Comparison of ENCODE assay signal across 16 cellular contexts in genomic region chr20:10419550-10420133, GRCh38. TPM values are rescaled to one million over a fixed set of nuclear protein-coding genes. Genes with fewer than 3 reads are reported as not detected.
A peak's percentile ranks its signal among the peaks of the same experiment; 100 is the strongest.
DNase-seq lines count a peak whose midpoint lies in the region; FAIRE-seq lines count a peak whose summit lies in the region.
"Had no signal": no experiment of that assay in that cellular context is flagged by ENCODE, and none has a peak within 500 bp of the region (broad histone marks: within the 10 kb centered on the region; RNA-seq: fewer than 3 reads in every experiment).

No MANE protein-coding gene starts in this region.

- no CpG with 5 or more reads among the region's 5 CpGs for WGBS in mesendoderm (ENCODE audit: extremely low coverage, insufficient coverage, low lambda C conversion rate)

- H3K56ac ChIP-seq in mesendoderm (ENCODE audit: low read length): no peak overlapping the region

- H3K4me2 ChIP-seq in mesendoderm (ENCODE audit: low read length): no peak overlapping the region

- no peak for DNase-seq in activated T-cell treated with anti-CD3 and anti-CD28 coated beads, Interleukin-2, amount 50 U/mL, for 24 hours
- DNase-seq in activated T-cell treated with anti-CD3 and anti-CD28 coated beads, Interleukin-2, amount 50 U/mL, for 48 hours: no peak
- peak; percentile 40 for DNase-seq in RCC 7860 (ENCODE audit: low spot score)
- peak; percentile 79 for DNase-seq in mesendoderm
- no peak for DNase-seq in cortex of kidney (lab: John Stamatoyannopoulos, UW)
- no peak for DNase-seq in NCI-H187 (lab: John Stamatoyannopoulos, UW)
- DNase-seq in stimulated activated CD4-positive, alpha-beta T cell treated with anti-CD3 and anti-CD28 coated beads, Interleukin-2, amount 100 ng/mL, for 24 hours: no peak
- DNase-seq: activated effector memory CD4-positive, alpha-beta T cell treated with anti-CD3 and anti-CD28 coated beads, Interleukin-2, amount 50 U/mL, for 16 hours; CD4-positive, alpha-beta T cell; effector memory CD8-positive, alpha-beta T cell; testis had no signal

- peaks cover 34% of the 10 kb centered on the region for H3K4me1 ChIP-seq in endocrine pancreas (ENCODE audit: control insufficient read depth, insufficient read depth, low read length)
- peaks cover 3% of the 10 kb centered on the region for H3K4me1 ChIP-seq in mesendoderm (ENCODE audit: control insufficient read depth, low read depth, low read length)
- H3K4me1 ChIP-seq: testis had no signal

- peak overlapping the region; percentile 55 for H3K27ac Mint-ChIP-seq in activated T-cell treated with anti-CD3 and anti-CD28 coated beads, Interleukin-2, amount 50 U/mL, for 24 hours
- H3K27ac Mint-ChIP-seq: CD4-positive, alpha-beta T cell; effector memory CD8-positive, alpha-beta T cell; mesothelial cell of epicardium had no signal

- H3K18ac ChIP-seq in mesendoderm (ENCODE audit: low read length): no peak overlapping the region

- no peak overlapping the region for H2BK5ac ChIP-seq in mesendoderm (ENCODE audit: low read length)

- H3K79me1 ChIP-seq in mesendoderm (ENCODE audit: low read length): peaks cover 2% of the 10 kb centered on the region

- H3K4me3 ChIP-seq in endocrine pancreas (ENCODE audit: control insufficient read depth, insufficient read depth, low read length) (peak overlapping the region; percentile 29), mesendoderm (ENCODE audit: low read length) (no peak overlapping the region)
- H3K4me3 ChIP-seq: SK-N-MC, testis had no signal

- H3K4me3 Mint-ChIP-seq in activated T-cell treated with anti-CD3 and anti-CD28 coated beads, Interleukin-2, amount 50 U/mL, for 24 hours: no peak overlapping the region
- H3K4me3 Mint-ChIP-seq: brain; CD4-positive, alpha-beta T cell; effector memory CD8-positive, alpha-beta T cell; mesothelial cell of epicardium had no signal

- H2AK5ac ChIP-seq in mesendoderm (ENCODE audit: low read length): no peak overlapping the region

- H3K27ac ChIP-seq in mesendoderm (ENCODE audit: low read depth, low read length): no peak overlapping the region
- H3K27ac ChIP-seq: SK-N-MC, testis had no signal

- no peak overlapping the region for H2BK15ac ChIP-seq in mesendoderm (replicated peaks; ENCODE audit: low read depth)

- no peaks in the 10 kb centered on the region for H3K9me3 Mint-ChIP-seq in activated T-cell treated with anti-CD3 and anti-CD28 coated beads, Interleukin-2, amount 50 U/mL, for 24 hours
- H3K9me3 Mint-ChIP-seq: CD4-positive, alpha-beta T cell; effector memory CD8-positive, alpha-beta T cell; mesothelial cell of epicardium had no signal

- no peak overlapping the region for H4K8ac ChIP-seq in mesendoderm (ENCODE audit: low read depth, low read length)

- no peak overlapping the region for H2BK120ac ChIP-seq in mesendoderm (ENCODE audit: low read depth, low read length)

- H3K4me1 Mint-ChIP-seq in activated T-cell treated with anti-CD3 and anti-CD28 coated beads, Interleukin-2, amount 50 U/mL, for 24 hours (ENCODE audit: low read depth): peaks cover 24% of the 10 kb centered on the region

- H3K36me3 Mint-ChIP-seq in activated T-cell treated with anti-CD3 and anti-CD28 coated beads, Interleukin-2, amount 50 U/mL, for 24 hours (ENCODE audit: low read depth): peaks cover 70% of the 10 kb centered on the region
- H3K36me3 Mint-ChIP-seq: mesothelial cell of epicardium had no signal

- H3K4ac ChIP-seq in mesendoderm (ENCODE audit: low read depth, low read length): no peak overlapping the region

- no peaks in the 10 kb centered on the region for H3K9me3 ChIP-seq in endocrine pancreas (ENCODE audit: control insufficient read depth, low read length)
- H3K9me3 ChIP-seq: testis had no signal

- peak; percentile 52 for FAIRE-seq in RCC 7860 (lab: Jason Lieb, UNC)
- FAIRE-seq: HTR-8/SVneo had no signal

- H3K9ac ChIP-seq in endocrine pancreas (ENCODE audit: control insufficient read depth, insufficient read depth, low read length): no peak overlapping the region
- no peak overlapping the region for H3K9ac ChIP-seq in mesendoderm (ENCODE audit: low read length)

- H3K27me3 ChIP-seq in endocrine pancreas (ENCODE audit: control insufficient read depth, insufficient read depth, low read length) (no peaks in the 10 kb centered on the region), mesendoderm (ENCODE audit: insufficient read depth, low read length, poor library complexity) (no peaks in the 10 kb centered on the region)
- H3K27me3 ChIP-seq: testis had no signal

- H3K79me2 ChIP-seq in mesendoderm (ENCODE audit: control insufficient read depth, insufficient read depth, low read length): no peaks in the 10 kb centered on the region

- no peaks in the 10 kb centered on the region for H3K36me3 ChIP-seq in endocrine pancreas (ENCODE audit: control insufficient read depth, insufficient read depth, low read length)
- H3K36me3 ChIP-seq in mesendoderm (ENCODE audit: control insufficient read depth, insufficient read depth, low read length): no peaks in the 10 kb centered on the region

- no peak overlapping the region for H3K23ac ChIP-seq in mesendoderm (ENCODE audit: low read length)

- no peak overlapping the region for H4K5ac ChIP-seq in mesendoderm (ENCODE audit: low read length)

- H3K27me3 Mint-ChIP-seq in activated T-cell treated with anti-CD3 and anti-CD28 coated beads, Interleukin-2, amount 50 U/mL, for 24 hours: no peaks in the 10 kb centered on the region
- H3K27me3 Mint-ChIP-seq: brain; CD4-positive, alpha-beta T cell; effector memory CD8-positive, alpha-beta T cell had no signal

RNA-seq across cellular contexts. Expression of gene MKKS, which starts 14.4 kb away (rescaled TPM):
- 12.4 TPM for polyA plus RNA-seq in mesendoderm (2013, experiment 1 of 2)
- 12.7 TPM for polyA plus RNA-seq in mesendoderm (2013, experiment 2 of 2)

RNA-seq across cellular contexts. Expression of gene SLX4IP, which starts 15.5 kb away (rescaled TPM):
- 2.2 TPM for polyA plus RNA-seq in mesendoderm (2013, experiment 1 of 2)
- 2.4 TPM for polyA plus RNA-seq in mesendoderm (2013, experiment 2 of 2)

Comparison
In these comparisons a context has a peak if more than half of its experiments do, and no peak if none do; other contexts are left out.
1. DNase-seq: peak in RCC 7860 (single experiment) and mesendoderm (single experiment); none in activated T-cell treated with anti-CD3 and anti-CD28 coated beads, Interleukin-2, amount 50 U/mL, for 24 hours (single experiment), activated T-cell treated with anti-CD3 and anti-CD28 coated beads, Interleukin-2, amount 50 U/mL, for 48 hours (0 of 2), cortex of kidney (single experiment), NCI-H187 (0 of 2) and stimulated activated CD4-positive, alpha-beta T cell treated with anti-CD3 and anti-CD28 coated beads, Interleukin-2, amount 100 ng/mL, for 24 hours (0 of 2).